Comparison of ENCODE assay signal across 20 cellular contexts in the genomic region with DNA sequence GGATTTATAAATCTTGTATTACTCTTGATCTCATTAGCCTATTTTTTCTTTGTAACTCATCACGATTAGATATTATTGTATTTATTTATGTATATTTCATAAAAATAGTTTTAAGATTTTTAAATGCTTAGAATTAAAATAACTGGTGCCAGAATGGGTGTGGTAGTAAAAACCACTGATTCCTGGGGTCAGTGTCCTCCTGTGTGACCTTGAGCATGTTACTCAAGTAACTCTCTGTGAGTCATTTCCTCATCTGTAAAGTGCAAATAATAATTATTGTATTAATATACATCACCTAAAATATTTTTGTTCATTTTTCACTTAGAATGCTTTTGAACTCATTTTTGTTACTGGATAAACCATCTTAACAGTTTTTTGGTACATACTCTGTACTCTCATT.
"Had no signal": no experiment of that assay in that cellular context is flagged by ENCODE, and none has a peak within 500 bp of the region (broad histone marks: within the 10 kb centered on the region; RNA-seq: fewer than 3 reads in every experiment).

No MANE protein-coding gene starts in this region.

- H3K4me3 ChIP-seq: MG63 had no signal

- DNase-seq: IMR-90, Karpas-422, KG1, MG63, NCI-H1092, NCI-H1105 treated with DMSO at 0.1 percent for 48 hours, NCI-H1417 treated with DMSO at 0.1 percent for 48 hours, NCI-H146, NCI-H1694 treated with DMSO at 0.1 percent for 48 hours, NCI-H1930, NCI-H2081, NCI-H2107, NCI-H2227 treated with DMSO at 0.1 percent for 48 hours, NCI-H524, NCI-H526 treated with DMSO at 0.1 percent for 48 hours, NCI-H748 treated with DMSO at 0.1 percent for 48 hours, SHP77, SK-N-SH, SW 1271 had no signal

- ATAC-seq: Panc1 had no signal
